8 cellular contexts compared by ENCODE assay signal in genomic region chr12:119988788-119989618, GRCh38. TPM values are rescaled to one million over a fixed set of nuclear protein-coding genes. Genes with fewer than 3 reads are reported as not detected.
DNase-seq lines count a peak whose midpoint lies in the region; ATAC-seq lines count a peak whose summit lies in the region.

BICDL1 (plus strand) TSS chr12:119989236; CDS start chr12:119989869, 633 bp downstream.

- H3K4me3 Mint-ChIP-seq in CD4-positive, CD25-positive, alpha-beta regulatory T cell, result peak within 1 kb of the TSS; percentile 87 to 94 (median 94)
- peak within 1 kb of the TSS; percentile 79 for H3K4me3 Mint-ChIP-seq in activated CD4-positive, alpha-beta memory T cell treated with anti-CD3 and anti-CD28 coated beads, Interleukin-2, amount 10 ng/mL, durations not matched to agents 7 days and 5 days

- CTCF ChIA-PET in activated CD4-positive, alpha-beta memory T cell treated with anti-CD3 and anti-CD28 coated beads, Interleukin-2, amount 10 ng/mL, durations not matched to agents 7 days and 5 days (lab: Charles Lee), result interaction anchor here (0.6 to 2.6 kb wide), 14 partner anchors 12 to 212 kb away, joined by 3 to 29 read pairs (median 4); partner anchors contain the start of gene RPLP0

- peaks cover 2% of the 10 kb centered on the region for H3K27me3 ChIP-seq in CD4-positive, CD25-positive, alpha-beta regulatory T cell (ENCODE audit: control insufficient read depth, insufficient read depth, low read length)

- H3K4me1 ChIP-seq in CD4-positive, CD25-positive, alpha-beta regulatory T cell (ENCODE audit: control insufficient read depth, insufficient read depth, low read length, poor library complexity, severe bottlenecking), result peaks cover 25% of the 10 kb centered on the region

- H3K9me3 Mint-ChIP-seq in CD4-positive, CD25-positive, alpha-beta regulatory T cell, result peaks cover 0 to 1% (median 0%) of the 10 kb centered on the region in 7 donors
- H3K9me3 Mint-ChIP-seq in activated CD4-positive, alpha-beta memory T cell treated with anti-CD3 and anti-CD28 coated beads, Interleukin-2, amount 10 ng/mL, durations not matched to agents 7 days and 5 days, result no peaks in the 10 kb centered on the region

- H3K9me3 ChIP-seq in CD4-positive, CD25-positive, alpha-beta regulatory T cell (ENCODE audit: control insufficient read depth in 2 of 2, low read length in 2 of 2), result no peaks in the 10 kb centered on the region

- POLR2A ChIA-PET in activated CD4-positive, alpha-beta memory T cell treated with anti-CD3 and anti-CD28 coated beads, Interleukin-2, amount 10 ng/mL, durations not matched to agents 7 days and 5 days (lab: Charles Lee), result interaction anchor here (0.9 to 4.4 kb wide), 23 partner anchors 9 to 321 kb away, joined by 3 to 95 read pairs (median 6); partner anchors contain the start of genes PRKAB1, PXN, RAB35 and RNU4-1

- H3K36me3 ChIP-seq in CD4-positive, CD25-positive, alpha-beta regulatory T cell (ENCODE audit: control insufficient read depth, insufficient read depth, low read length), result peaks cover 7% of the 10 kb centered on the region

- peaks cover 27% of the 10 kb centered on the region for H3K27me3 Mint-ChIP-seq in CD4-positive, CD25-positive, alpha-beta regulatory T cell
- H3K27me3 Mint-ChIP-seq in activated CD4-positive, alpha-beta memory T cell treated with anti-CD3 and anti-CD28 coated beads, Interleukin-2, amount 10 ng/mL, durations not matched to agents 7 days and 5 days, result peaks cover 9% of the 10 kb centered on the region

- H3K36me3 Mint-ChIP-seq in CD4-positive, CD25-positive, alpha-beta regulatory T cell, result peaks cover 8% of the 10 kb centered on the region
- H3K36me3 Mint-ChIP-seq in activated CD4-positive, alpha-beta memory T cell treated with anti-CD3 and anti-CD28 coated beads, Interleukin-2, amount 10 ng/mL, durations not matched to agents 7 days and 5 days (ENCODE audit: low read depth), result peaks cover 16% of the 10 kb centered on the region

- H3K27ac ChIP-seq in CD4-positive, CD25-positive, alpha-beta regulatory T cell (ENCODE audit: insufficient read depth, low read length, poor library complexity, severe bottlenecking), result peak within 1 kb of the TSS; percentile 85

- peak; percentile 96 to 98 (median 97) for DNase-seq in CD4-positive, CD25-positive, alpha-beta regulatory T cell
- DNase-seq in NCI-H82 treated with DMSO at 0.1 percent for 48 hours (lab: John Stamatoyannopoulos, UW; ENCODE audit: unreplicated experiment) (peak; percentile 72), ecto neural progenitor cell (ENCODE audit: low spot score) (peak; percentile 91), medulla oblongata (ENCODE audit: extremely low spot score) (peak; percentile 25)
- peak; percentile 97 for DNase-seq in activated CD4-positive, alpha-beta memory T cell treated with anti-CD3 and anti-CD28 coated beads, Interleukin-2, amount 10 ng/mL, durations not matched to agents 7 days and 5 days
- peak; percentile 98 for DNase-seq in stimulated activated CD8-positive, alpha-beta memory T cell treated with anti-CD3 and anti-CD28 coated beads, Interleukin-12 subunit alpha, Interleukin-12 subunit beta, amount 100 ng/mL, for 4 hours (ENCODE audit: low read depth)

- ATAC-seq in CD4-positive, CD25-positive, alpha-beta regulatory T cell (ENCODE audit: low read depth in 2 of 2), result peak; percentile 87
- ATAC-seq in GM19452 (IDR thresholded peaks at IDR 0.05; ENCODE audit: unreplicated experiment) (peak; percentile 82), HG03571 (IDR thresholded peaks at IDR 0.05; ENCODE audit: unreplicated experiment) (peak; percentile 80)

- peak within 1 kb of the TSS; percentile 88 to 98 (median 97) for H3K27ac Mint-ChIP-seq in CD4-positive, CD25-positive, alpha-beta regulatory T cell
- H3K27ac Mint-ChIP-seq in activated CD4-positive, alpha-beta memory T cell treated with anti-CD3 and anti-CD28 coated beads, Interleukin-2, amount 10 ng/mL, durations not matched to agents 7 days and 5 days, result peak within 1 kb of the TSS; percentile 82

- peaks cover 25 to 33% (median 30%) of the 10 kb centered on the region in 4 donors for H3K4me1 Mint-ChIP-seq in CD4-positive, CD25-positive, alpha-beta regulatory T cell
- peaks cover 40% of the 10 kb centered on the region for H3K4me1 Mint-ChIP-seq in activated CD4-positive, alpha-beta memory T cell treated with anti-CD3 and anti-CD28 coated beads, Interleukin-2, amount 10 ng/mL, durations not matched to agents 7 days and 5 days

- H3K4me3 ChIP-seq in CD4-positive, CD25-positive, alpha-beta regulatory T cell (ENCODE audit: low read depth, low read length), result peak within 1 kb of the TSS; percentile 90

RNA-seq across cellular contexts. Expression of gene BICDL1, which starts in this region (rescaled TPM):
- total RNA-seq in CD4-positive, CD25-positive, alpha-beta regulatory T cell, result 134 TPM
- 1 to 10 TPM in 3 of 4 donors, under 1 TPM in 1; 0.93 to 1.9 (median 1.4) TPM for polyA plus RNA-seq in CD4-positive, CD25-positive, alpha-beta regulatory T cell
- total RNA-seq in activated CD4-positive, alpha-beta memory T cell treated with anti-CD3 and anti-CD28 coated beads, Interleukin-2, amount 10 ng/mL, durations not matched to agents 7 days and 5 days, result 10 to 100 TPM; 44.6 to 44.7 TPM

Comparison
In these comparisons a context has a peak if more than half of its experiments do, and no peak if none do; other contexts are left out.
1. Peak in every context shown above with its lines: DNase-seq, ATAC-seq, H3K4me3 ChIP-seq and H3K27ac ChIP-seq.
2. DNase-seq: peak in every context shown above with its lines; median percentile 98 in stimulated activated CD8-positive, alpha-beta memory T cell treated with anti-CD3 and anti-CD28 coated beads, Interleukin-12 subunit alpha, Interleukin-12 subunit beta, amount 100 ng/mL, for 4 hours; 97 in CD4-positive, CD25-positive, alpha-beta regulatory T cell; 97 in activated CD4-positive, alpha-beta memory T cell treated with anti-CD3 and anti-CD28 coated beads, Interleukin-2, amount 10 ng/mL, durations not matched to agents 7 days and 5 days; 91 in ecto neural progenitor cell; 72 in NCI-H82 treated with DMSO at 0.1 percent for 48 hours; 25 in medulla oblongata.